Comparison of ENCODE assay signal across 22 cellular contexts in genomic region chr1:197129698-197130097, GRCh38. TPM values are rescaled to one million over a fixed set of nuclear protein-coding genes. Genes with fewer than 3 reads are reported as not detected.
DNase-seq lines count a peak whose midpoint lies in the region; ATAC-seq and TF ChIP-seq lines count a peak whose summit lies in the region.
"Had no signal": no experiment of that assay in that cellular context is flagged by ENCODE, and none has a peak within 500 bp of the region (broad histone marks: within the 10 kb centered on the region; RNA-seq: fewer than 3 reads in every experiment).

No MANE protein-coding gene starts in this region.

- no peak overlapping the region for H3K4me3 Mint-ChIP-seq in activated CD4-positive, alpha-beta T cell treated with anti-CD3 and anti-CD28 coated beads, Interleukin-2, amount 10 ng/mL, durations not matched to agents 24 days and 14 days
- no peak overlapping the region for H3K4me3 Mint-ChIP-seq in activated CD4-positive, alpha-beta T cell treated with anti-CD3 and anti-CD28 coated beads for 36 hours
- H3K4me3 Mint-ChIP-seq in WTC11 (no peak overlapping the region), mesothelial cell of epicardium (no peak overlapping the region)

- POLR2A ChIA-PET in activated CD4-positive, alpha-beta T cell treated with anti-CD3 and anti-CD28 coated beads for 36 hours (lab: Charles Lee) = interaction anchor here (0.6 kb wide), 1 partner anchor 836 kb away, joined by 3 read pairs; no protein-coding TSS in a partner anchor
- POLR2A ChIA-PET in WTC11 (lab: Charles Lee) = no interaction called here

- peak overlapping the region; percentile 56 for H3K27ac ChIP-seq in HUES48 (ENCODE audit: low read depth, low read length)
- H3K27ac ChIP-seq: GM23248 had no signal

- H3K4me3 ChIP-seq in HUES48 (ENCODE audit: low read depth, low read length) = no peak overlapping the region

- peaks cover 38% of the 10 kb centered on the region for H3K36me3 Mint-ChIP-seq in activated CD4-positive, alpha-beta T cell treated with anti-CD3 and anti-CD28 coated beads, Interleukin-2, amount 10 ng/mL, durations not matched to agents 24 days and 14 days (ENCODE audit: low read depth)
- H3K36me3 Mint-ChIP-seq in activated CD4-positive, alpha-beta T cell treated with anti-CD3 and anti-CD28 coated beads for 36 hours (ENCODE audit: low read depth) = peaks cover 29% of the 10 kb centered on the region
- H3K36me3 Mint-ChIP-seq in WTC11 (peaks cover 48% of the 10 kb centered on the region), mesothelial cell of epicardium (peaks cover 15% of the 10 kb centered on the region)
- H3K36me3 Mint-ChIP-seq: CD4-positive, CD25-positive, alpha-beta regulatory T cell had no signal

- ATAC-seq in activated CD4-positive, alpha-beta T cell treated with anti-CD3 and anti-CD28 coated beads for 36 hours = no peak
- peak; percentile 85 for ATAC-seq in WTC11

- no peaks in the 10 kb centered on the region for H3K27me3 ChIP-seq in HUES48 (ENCODE audit: control insufficient read depth, insufficient read depth, low read length)
- H3K27me3 ChIP-seq: BE2C had no signal

- intact Hi-C loops in activated CD4-positive, alpha-beta T cell treated with anti-CD3 and anti-CD28 coated beads, Interleukin-2, amount 10 ng/mL, durations not matched to agents 24 days and 14 days (cut with micrococcal nuclease) = no loop called here
- intact Hi-C loops in activated CD4-positive, alpha-beta T cell treated with anti-CD3 and anti-CD28 coated beads for 36 hours (cut with DNase I, micrococcal nuclease) = no loop called here

- no peaks in the 10 kb centered on the region for H3K9me3 Mint-ChIP-seq in activated CD4-positive, alpha-beta T cell treated with anti-CD3 and anti-CD28 coated beads, Interleukin-2, amount 10 ng/mL, durations not matched to agents 24 days and 14 days
- no peaks in the 10 kb centered on the region for H3K9me3 Mint-ChIP-seq in activated CD4-positive, alpha-beta T cell treated with anti-CD3 and anti-CD28 coated beads for 36 hours (ENCODE audit: low read depth)
- H3K9me3 Mint-ChIP-seq in WTC11 (no peaks in the 10 kb centered on the region), mesothelial cell of epicardium (no peaks in the 10 kb centered on the region)

- TF ChIP-seq CTCF in WTC11 (IDR thresholded peaks at IDR 0.05) = no peak
- no peak for TF ChIP-seq CTCF in mesothelial cell of epicardium (IDR thresholded peaks at IDR 0.05; ENCODE audit: unreplicated experiment)

- peaks cover 89% of the 10 kb centered on the region for H3K36me3 ChIP-seq in HUES48 (ENCODE audit: control insufficient read depth, insufficient read depth, low read length)

- H3K27ac Mint-ChIP-seq in activated CD4-positive, alpha-beta T cell treated with anti-CD3 and anti-CD28 coated beads, Interleukin-2, amount 10 ng/mL, durations not matched to agents 24 days and 14 days = peak overlapping the region; percentile 7
- no peak overlapping the region for H3K27ac Mint-ChIP-seq in activated CD4-positive, alpha-beta T cell treated with anti-CD3 and anti-CD28 coated beads for 36 hours
- H3K27ac Mint-ChIP-seq in WTC11 (0 out of 2 replicates have a peak overlapping the region, but pooled peaks have one; percentile 64), mesothelial cell of epicardium (peak overlapping the region; percentile 41)

- peaks cover 23% of the 10 kb centered on the region for H3K4me1 ChIP-seq in HUES48 (ENCODE audit: control insufficient read depth, insufficient read depth, low read length)
- H3K4me1 ChIP-seq: BE2C had no signal

- no peak overlapping the region for H3K9ac ChIP-seq in HUES48 (ENCODE audit: low read depth, low read length)
- H3K9ac ChIP-seq: GM23248 had no signal

- DNase-seq in activated CD4-positive, alpha-beta T cell treated with anti-CD3 and anti-CD28 coated beads, Interleukin-2, amount 10 ng/mL, durations not matched to agents 24 days and 14 days = no peak
- DNase-seq in activated CD4-positive, alpha-beta T cell treated with anti-CD3 and anti-CD28 coated beads for 36 hours = no peak
- DNase-seq in WTC11 (ENCODE audit: low spot score) (no peak), mesothelial cell of epicardium (ENCODE audit: low spot score in 2 of 2, unreplicated experiment in 2 of 2) (no peak), superior temporal gyrus (ENCODE audit: extremely low spot score) (no peak), iPS-NIHi7 (ENCODE audit: extremely low spot score) (no peak), cerebellum (ENCODE audit: low spot score) (no peak)
- DNase-seq: 8988T; BE2C; CD4-positive, CD25-positive, alpha-beta regulatory T cell; COR-L47; GM23248; Kasumi-1; MM.1S; NCI-H1092 treated with DMSO at 0.1 percent for 48 hours; NCI-H146; NCI-H2081; NCI-H2171 treated with DMSO at 0.1 percent for 48 hours; NCI-H748 treated with DMSO at 0.1 percent for 48 hours; NK-92 treated with Interleukin-12 subunit alpha and Interleukin-12 subunit beta, amount 100 ng/mL, for 24 hours; SHP77 treated with DMSO at 0.1 percent for 48 hours had no signal

- CTCF ChIA-PET in activated CD4-positive, alpha-beta T cell treated with anti-CD3 and anti-CD28 coated beads for 36 hours (lab: Charles Lee) = no interaction called here
- CTCF ChIA-PET in WTC11 (lab: Charles Lee) = no interaction called here

- H3K9me3 ChIP-seq in HUES48 (ENCODE audit: control insufficient read depth, insufficient read depth, low read length) = no peaks in the 10 kb centered on the region
- H3K9me3 ChIP-seq: BE2C had no signal

- H3K27me3 Mint-ChIP-seq in activated CD4-positive, alpha-beta T cell treated with anti-CD3 and anti-CD28 coated beads, Interleukin-2, amount 10 ng/mL, durations not matched to agents 24 days and 14 days = no peaks in the 10 kb centered on the region
- no peaks in the 10 kb centered on the region for H3K27me3 Mint-ChIP-seq in activated CD4-positive, alpha-beta T cell treated with anti-CD3 and anti-CD28 coated beads for 36 hours
- no peaks in the 10 kb centered on the region for H3K27me3 Mint-ChIP-seq in WTC11 (ENCODE audit: low read depth)
- H3K27me3 Mint-ChIP-seq in mesothelial cell of epicardium (ENCODE audit: low read depth) = no peaks in the 10 kb centered on the region
- H3K27me3 Mint-ChIP-seq: CD4-positive, CD25-positive, alpha-beta regulatory T cell had no signal

- peaks cover 12% of the 10 kb centered on the region for H3K4me1 Mint-ChIP-seq in activated CD4-positive, alpha-beta T cell treated with anti-CD3 and anti-CD28 coated beads, Interleukin-2, amount 10 ng/mL, durations not matched to agents 24 days and 14 days
- H3K4me1 Mint-ChIP-seq in activated CD4-positive, alpha-beta T cell treated with anti-CD3 and anti-CD28 coated beads for 36 hours = no peaks in the 10 kb centered on the region
- H3K4me1 Mint-ChIP-seq in WTC11 (peaks cover 17% of the 10 kb centered on the region), mesothelial cell of epicardium (peaks cover 37% of the 10 kb centered on the region)

TF ChIP-seq in WTC11, 78 proteins besides CTCF, POLR2A, EP300 and RAD21:
- TF ChIP-seq ZNF219 (CRISPR knock-in tag; IDR thresholded peaks at IDR 0.05; ENCODE audit: borderline replicate concordance) (no peak), ZNF671 (CRISPR knock-in tag; IDR thresholded peaks at IDR 0.05) (no peak), NFATC4 (CRISPR knock-in tag; IDR thresholded peaks at IDR 0.05) (no peak), AFF4 (CRISPR knock-in tag; IDR thresholded peaks at IDR 0.05; ENCODE audit: borderline replicate concordance) (no peak), ELF4 (CRISPR knock-in tag; IDR thresholded peaks at IDR 0.05; ENCODE audit: low read depth) (no peak), GTF2I (CRISPR knock-in tag; conservative IDR thresholded peaks at IDR 0.05) (no peak)
- TF ChIP-seq, protein P1, sequence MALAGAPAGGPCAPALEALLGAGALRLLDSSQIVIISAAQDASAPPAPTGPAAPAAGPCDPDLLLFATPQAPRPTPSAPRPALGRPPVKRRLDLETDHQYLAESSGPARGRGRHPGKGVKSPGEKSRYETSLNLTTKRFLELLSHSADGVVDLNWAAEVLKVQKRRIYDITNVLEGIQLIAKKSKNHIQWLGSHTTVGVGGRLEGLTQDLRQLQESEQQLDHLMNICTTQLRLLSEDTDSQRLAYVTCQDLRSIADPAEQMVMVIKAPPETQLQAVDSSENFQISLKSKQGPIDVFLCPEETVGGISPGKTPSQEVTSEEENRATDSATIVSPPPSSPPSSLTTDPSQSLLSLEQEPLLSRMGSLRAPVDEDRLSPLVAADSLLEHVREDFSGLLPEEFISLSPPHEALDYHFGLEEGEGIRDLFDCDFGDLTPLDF (CRISPR knock-in tag; IDR thresholded peaks at IDR 0.05) = no peak
TF ChIP-seq in WTC11: peak in this region for 0.

RNA-seq across cellular contexts. Expression of gene ASPM, which starts 16.8 kb away (rescaled TPM):
- 29.1 TPM in 2 replicates for total RNA-seq in activated CD4-positive, alpha-beta T cell treated with anti-CD3 and anti-CD28 coated beads, Interleukin-2, amount 10 ng/mL, durations not matched to agents 24 days and 14 days
- total RNA-seq in activated CD4-positive, alpha-beta T cell treated with anti-CD3 and anti-CD28 coated beads for 36 hours = 10 to 100 TPM; 47.8 to 49.5 TPM
- total RNA-seq in WTC11 (2021) (39.0 to 44.5 TPM (median 40.5 TPM) in 3 replicates), mesothelial cell of epicardium (17.6 to 18.1 TPM (median 17.7 TPM) in 3 replicates), cerebellum (25.3 TPM)
